ENCODE assay signal across 32 cellular contexts in the genomic region with DNA sequence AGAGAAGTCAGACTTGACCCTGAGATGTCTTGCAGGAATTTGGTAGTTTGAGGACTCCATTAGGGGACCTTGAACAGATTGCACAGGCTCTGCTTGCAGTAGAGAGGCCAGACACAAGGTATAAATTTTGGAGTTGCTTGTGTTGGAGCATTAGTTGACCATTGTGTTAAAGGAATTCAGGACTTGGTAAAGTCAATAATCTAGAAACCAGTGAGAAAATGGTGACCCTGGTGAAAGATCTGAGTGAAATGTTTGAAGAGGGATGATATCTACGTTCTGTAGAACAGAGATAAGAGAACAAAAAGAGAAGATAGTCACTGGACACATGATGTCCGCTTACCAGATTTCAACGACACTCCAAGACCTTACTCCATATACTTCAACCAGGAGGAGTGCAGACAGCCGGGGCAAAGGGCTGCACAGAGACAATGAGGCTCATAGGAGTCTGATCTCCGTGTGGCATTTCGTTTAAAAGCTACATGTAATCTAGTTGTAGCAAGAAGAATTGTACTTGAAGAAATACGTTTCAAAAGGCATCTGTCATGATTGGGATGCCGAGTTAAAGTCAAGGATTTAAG.
"Had no signal": no experiment of that assay in that cellular context is flagged by ENCODE, and none has a peak within 500 bp of the region (broad histone marks: within the 10 kb centered on the region; RNA-seq: fewer than 3 reads in every experiment).

No MANE protein-coding gene starts in this region.

- H3K4me1 ChIP-seq: ascending aorta, SJCRH30 had no signal

- DNase-seq: activated CD4-positive, alpha-beta T cell treated with anti-CD3 and anti-CD28 coated beads for 1 hour; activated CD4-positive, alpha-beta T cell treated with anti-CD3 and anti-CD28 coated beads, Interleukin-2, amount 10 ng/mL, durations not matched to agents 24 days and 14 days; activated CD4-positive, alpha-beta T cell treated with anti-CD3 and anti-CD28 coated beads, Interleukin-2, amount 50 U/mL, for 4 hours; activated CD4-positive, CD25-positive, alpha-beta regulatory T cell; activated CD8-positive, alpha-beta T cell treated with anti-CD3 and anti-CD28 coated beads for 36 hours; activated effector memory CD4-positive, alpha-beta T cell treated with anti-CD3 and anti-CD28 coated beads, Interleukin-2, amount 50 U/mL, for 16 hours; activated naive CD4-positive, alpha-beta T cell; activated naive CD4-positive, alpha-beta T cell treated with anti-CD3 and anti-CD28 coated beads, Interleukin-2, amount 50 U/mL, for 16 hours; activated naive CD8-positive, alpha-beta T cell treated with anti-CD3 and anti-CD28 coated beads for 36 hours; activated T-cell treated with anti-CD3 and anti-CD28 coated beads, Interleukin-2, amount 50 U/mL, for 1 hour; activated T-cell treated with anti-CD3 and anti-CD28 coated beads, Interleukin-2, amount 50 U/mL, for 72 hours; amygdala; Kasumi-1; KG1; MG63; NCI-H1048; NCI-H1105 treated with DMSO at 0.1 percent for 48 hours; NCI-H1436; NCI-H1694 treated with DMSO at 0.1 percent for 48 hours; NCI-H2029; NCI-H345; NCI-H524 treated with DMSO at 0.1 percent for 48 hours; SHP77; SJCRH30; T1000; WERI-Rb-1 had no signal

- H3K4me1 Mint-ChIP-seq: activated CD4-positive, alpha-beta T cell treated with anti-CD3 and anti-CD28 coated beads, Interleukin-2, amount 10 ng/mL, durations not matched to agents 24 days and 14 days; activated naive CD8-positive, alpha-beta T cell treated with anti-CD3 and anti-CD28 coated beads for 36 hours; activated T-helper 17 cell treated with anti-CD3 and anti-CD28 coated beads, Interleukin-2, amount 50 U/mL, for 72 hours; central memory CD8-positive, alpha-beta T cell had no signal

- H3K4me3 Mint-ChIP-seq: activated CD4-positive, alpha-beta T cell treated with anti-CD3 and anti-CD28 coated beads, Interleukin-2, amount 10 ng/mL, durations not matched to agents 24 days and 14 days; activated CD8-positive, alpha-beta T cell treated with anti-CD3 and anti-CD28 coated beads for 36 hours; activated naive CD8-positive, alpha-beta T cell treated with anti-CD3 and anti-CD28 coated beads for 36 hours; activated T-cell treated with anti-CD3 and anti-CD28 coated beads, Interleukin-2, amount 50 U/mL, for 72 hours; activated T-helper 17 cell treated with anti-CD3 and anti-CD28 coated beads, Interleukin-2, amount 50 U/mL, for 72 hours; central memory CD8-positive, alpha-beta T cell had no signal

- ATAC-seq: activated CD8-positive, alpha-beta T cell treated with anti-CD3 and anti-CD28 coated beads for 36 hours; activated T-cell treated with anti-CD3 and anti-CD28 coated beads, Interleukin-2, amount 50 U/mL, for 72 hours; activated T-helper 17 cell treated with anti-CD3 and anti-CD28 coated beads, Interleukin-2, amount 50 U/mL, for 72 hours; Panc1 had no signal

- H3K9me3 ChIP-seq: ascending aorta, MG63 had no signal

- H3K27ac ChIP-seq: ascending aorta, cardiac muscle cell, SJCRH30, SK-N-MC, WERI-Rb-1 had no signal

- H3K4me3 ChIP-seq: ascending aorta, cardiac muscle cell, MG63, SJCRH30, SK-N-MC had no signal

- H3K9me3 Mint-ChIP-seq: activated CD4-positive, alpha-beta T cell treated with anti-CD3 and anti-CD28 coated beads, Interleukin-2, amount 10 ng/mL, durations not matched to agents 24 days and 14 days; activated CD8-positive, alpha-beta T cell treated with anti-CD3 and anti-CD28 coated beads for 36 hours; activated naive CD8-positive, alpha-beta T cell treated with anti-CD3 and anti-CD28 coated beads for 36 hours; activated T-cell treated with anti-CD3 and anti-CD28 coated beads, Interleukin-2, amount 50 U/mL, for 72 hours; activated T-helper 17 cell treated with anti-CD3 and anti-CD28 coated beads, Interleukin-2, amount 50 U/mL, for 72 hours; central memory CD8-positive, alpha-beta T cell had no signal

- H3K27me3 Mint-ChIP-seq: activated CD4-positive, alpha-beta T cell treated with anti-CD3 and anti-CD28 coated beads, Interleukin-2, amount 10 ng/mL, durations not matched to agents 24 days and 14 days; activated CD8-positive, alpha-beta T cell treated with anti-CD3 and anti-CD28 coated beads for 36 hours; activated naive CD8-positive, alpha-beta T cell treated with anti-CD3 and anti-CD28 coated beads for 36 hours; activated T-helper 17 cell treated with anti-CD3 and anti-CD28 coated beads, Interleukin-2, amount 50 U/mL, for 72 hours; central memory CD8-positive, alpha-beta T cell had no signal

- H3K27me3 ChIP-seq: ascending aorta, cardiac muscle cell, MG63, SJCRH30 had no signal

- H3K27ac Mint-ChIP-seq: activated CD4-positive, alpha-beta T cell treated with anti-CD3 and anti-CD28 coated beads, Interleukin-2, amount 10 ng/mL, durations not matched to agents 24 days and 14 days; activated CD8-positive, alpha-beta T cell treated with anti-CD3 and anti-CD28 coated beads for 36 hours; activated naive CD8-positive, alpha-beta T cell treated with anti-CD3 and anti-CD28 coated beads for 36 hours; activated T-cell treated with anti-CD3 and anti-CD28 coated beads, Interleukin-2, amount 50 U/mL, for 72 hours; activated T-helper 17 cell treated with anti-CD3 and anti-CD28 coated beads, Interleukin-2, amount 50 U/mL, for 72 hours had no signal
